Comparison of ENCODE assay signal across 27 cellular contexts in the genomic region with DNA sequence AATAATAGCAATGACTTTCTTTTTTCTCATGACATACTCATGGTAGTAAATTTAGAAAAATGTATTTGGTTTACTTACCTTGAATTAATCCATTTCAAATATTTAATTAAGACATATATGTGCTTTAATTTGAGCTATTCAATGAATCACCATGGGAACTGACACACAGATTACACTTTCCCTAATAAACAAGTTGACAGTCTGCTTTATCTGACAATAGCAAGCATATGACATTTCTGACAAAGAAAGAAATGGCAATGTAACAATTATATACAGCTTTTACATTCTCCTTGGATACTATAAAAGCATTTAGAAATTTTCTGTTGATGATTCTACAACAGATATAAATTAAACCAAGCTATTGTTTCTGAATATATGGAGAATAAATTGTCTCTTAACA.
DNase-seq lines count a peak whose midpoint lies in the region; ATAC-seq and TF ChIP-seq lines count a peak whose summit lies in the region.
"Had no signal": no experiment of that assay in that cellular context is flagged by ENCODE, and none has a peak within 500 bp of the region (broad histone marks: within the 10 kb centered on the region; RNA-seq: fewer than 3 reads in every experiment).

No MANE protein-coding gene starts in this region.

- TF ChIP-seq CTCF in neural cell (IDR thresholded peaks at IDR 0.05; ENCODE audit: poor library complexity, severe bottlenecking) = no peak

- no peak overlapping the region for H3K27ac ChIP-seq in neural cell (ENCODE audit: low read length)
- H3K27ac ChIP-seq: 22Rv1; A549; BLaER1; BLaER1 treated with 17β-estradiol and CSF1 and Interleukin-3, amounts not matched to agents 10 nM and 100 nM; C4-2B had no signal

- no peaks in the 10 kb centered on the region for H3K9me3 ChIP-seq in neural cell (ENCODE audit: low read length)
- H3K9me3 ChIP-seq: A549; BE2C; BLaER1; BLaER1 treated with 17β-estradiol and CSF1 and Interleukin-3, amounts not matched to agents 10 nM and 100 nM; Caco-2 had no signal

- H4K20me1 ChIP-seq in neural cell (ENCODE audit: insufficient read depth) = no peaks in the 10 kb centered on the region
- H4K20me1 ChIP-seq: BLaER1; BLaER1 treated with 17β-estradiol and CSF1 and Interleukin-3, amounts not matched to agents 10 nM and 100 nM had no signal

- peak overlapping the region; percentile 2 for H3K4me2 ChIP-seq in neural cell (ENCODE audit: low read length)
- H3K4me2 ChIP-seq: A549; BLaER1; BLaER1 treated with 17β-estradiol and CSF1 and Interleukin-3, amounts not matched to agents 10 nM and 100 nM had no signal

- TF ChIP-seq EP300 in neural cell (conservative IDR thresholded peaks at IDR 0.05; ENCODE audit: poor library complexity, severe bottlenecking) = peak; percentile 91

- H3K27me3 ChIP-seq in neural cell (ENCODE audit: insufficient read depth, low read depth, low read length) = no peaks in the 10 kb centered on the region
- H3K27me3 ChIP-seq: BE2C; BLaER1; BLaER1 treated with 17β-estradiol and CSF1 and Interleukin-3, amounts not matched to agents 10 nM and 100 nM had no signal

- no peak for TF ChIP-seq RAD21 in neural cell (conservative IDR thresholded peaks at IDR 0.05)

- H2AFZ ChIP-seq in neural cell (ENCODE audit: low read depth, low read length) = no peak overlapping the region

- no peaks in the 10 kb centered on the region for H3K9me2 ChIP-seq in neural cell (ENCODE audit: insufficient read depth, low read length)

- H3F3A ChIP-seq in neural cell (ENCODE audit: insufficient read depth, low read length, poor library complexity, severe bottlenecking) = no peaks in the 10 kb centered on the region

- intact Hi-C loops in sciatic nerve (cut with DNase I) = no loop called here

- H3K9ac ChIP-seq in neural cell (ENCODE audit: low read length) = no peak overlapping the region
- H3K9ac ChIP-seq: BLaER1; BLaER1 treated with 17β-estradiol and CSF1 and Interleukin-3, amounts not matched to agents 10 nM and 100 nM had no signal

- no peak for DNase-seq in sciatic nerve (ENCODE audit: low spot score)
- DNase-seq: 8988T; ACHN; AML-193; BE2C; C1 segment of cervical spinal cord; Caco-2; Calu3; CD4-positive, alpha-beta memory T cell; CD4-positive, alpha-beta T cell; CD4-positive, CD25-positive, alpha-beta regulatory T cell; CD8-positive, alpha-beta memory T cell; CD8-positive, alpha-beta T cell; COR-L47; DMS 273 treated with DMSO at 0.1 percent for 48 hours; DMS153; DMS53; DMS79; DMS79 treated with DMSO at 0.1 percent for 48 hours; DND-41; EL had no signal

- H3K36me3 ChIP-seq in neural cell (ENCODE audit: insufficient read depth, low read length) = no peaks in the 10 kb centered on the region
- H3K36me3 ChIP-seq: BE2C; BLaER1; BLaER1 treated with 17β-estradiol and CSF1 and Interleukin-3, amounts not matched to agents 10 nM and 100 nM had no signal

- ATAC-seq in sciatic nerve = no peak
- ATAC-seq: A549; CD8-positive, alpha-beta T cell had no signal

- no peaks in the 10 kb centered on the region for H3K79me2 ChIP-seq in neural cell (replicated peaks; ENCODE audit: insufficient read depth, low read length)

- no peak overlapping the region for H3K4me3 ChIP-seq in neural cell (ENCODE audit: low read length)
- H3K4me3 ChIP-seq: A549; BLaER1; BLaER1 treated with 17β-estradiol and CSF1 and Interleukin-3, amounts not matched to agents 10 nM and 100 nM had no signal

TF ChIP-seq in neural cell, 6 proteins besides CTCF, POLR2A, EP300 and RAD21:
- TF ChIP-seq SMC3 (conservative IDR thresholded peaks at IDR 0.05; ENCODE audit: poor library complexity) (no peak), POLR2AphosphoS5 (IDR thresholded peaks at IDR 0.05) (peak; percentile 57)
